Comparison of ENCODE assay signal across 8 cellular contexts in the genomic region with DNA sequence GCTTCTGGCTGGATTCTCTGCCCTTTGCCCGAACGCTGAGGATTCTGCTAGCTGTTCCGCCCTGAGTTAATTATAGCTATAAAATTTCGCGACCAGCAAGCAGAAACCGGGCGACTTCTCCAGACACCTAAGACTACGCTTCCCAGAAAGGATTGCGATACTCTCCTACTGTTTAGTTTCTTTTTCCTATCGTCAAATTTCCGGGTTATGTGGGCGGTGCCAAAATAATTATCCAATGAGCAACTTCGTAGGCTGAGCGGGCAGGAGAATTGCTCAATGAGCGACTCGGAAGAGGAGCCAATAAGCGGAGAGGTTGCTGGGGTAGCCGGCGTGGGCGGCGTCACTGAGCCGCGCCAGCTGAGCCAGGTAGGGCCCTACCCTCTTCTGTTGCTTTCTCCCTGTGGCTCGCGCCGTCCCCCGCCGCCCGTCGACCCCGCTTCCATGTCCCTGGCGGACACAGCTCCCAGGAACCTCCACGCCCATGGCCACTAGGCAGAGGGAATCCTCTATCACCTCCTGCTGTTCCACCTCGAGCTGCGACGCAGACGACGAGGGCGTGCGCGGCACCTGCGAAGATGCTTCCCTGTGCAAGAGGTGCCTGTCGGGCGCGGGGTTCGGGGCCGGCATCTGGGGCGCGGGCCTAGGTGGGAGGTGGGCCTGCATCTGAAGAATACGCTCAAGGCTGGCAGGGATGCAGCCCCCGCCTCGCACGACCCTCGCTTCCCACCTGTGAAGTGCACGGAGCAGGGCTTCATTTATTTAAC. TPM values are rescaled to one million over a fixed set of nuclear protein-coding genes. Genes with fewer than 3 reads are reported as not detected.
A peak's percentile ranks its signal among the peaks of the same experiment; 100 is the strongest.
DNase-seq lines count a peak whose midpoint lies in the region; ATAC-seq and TF ChIP-seq lines count a peak whose summit lies in the region.

A gene (plus strand): TSS at position 340 of the 764 bp plus-strand sequence. CDS start 142 bp downstream, at position 482.

- ATAC-seq in natural killer cell treated with Interleukin-12 subunit alpha and Interleukin-12 subunit beta and Interleukin-15 and Interleukin-18, amount 100 ng/mL, for 72 hours = peak; percentile 93
- peak; percentile 84 for ATAC-seq in stimulated activated naive CD8-positive, alpha-beta T cell treated with anti-CD3 and anti-CD28 coated beads, Interleukin-15, Interleukin-2, amounts not matched to agents 100 U/mL and 50 U/mL, for 24 hours

- H3K27me3 Mint-ChIP-seq in natural killer cell treated with Interleukin-12 subunit alpha and Interleukin-12 subunit beta and Interleukin-15 and Interleukin-18, amount 100 ng/mL, for 72 hours = no peaks in the 10 kb centered on the region

- peak within 1 kb of the TSS; percentile 87 for H3K4me3 ChIP-seq in H7 (ENCODE audit: insufficient read depth, low read depth, low read length)
- H3K4me3 ChIP-seq in fibroblast of pulmonary artery (replicated peaks; ENCODE audit: low read depth, low read length) = peak within 1 kb of the TSS; percentile 92

- 0 out of 2 replicates have a peak, but pooled peaks cover 1% of the 10 kb centered on the region for H3K36me3 ChIP-seq in H7 (replicated peaks; ENCODE audit: control insufficient read depth, insufficient read depth, low read length)

- H3K9me3 Mint-ChIP-seq in natural killer cell treated with Interleukin-12 subunit alpha and Interleukin-12 subunit beta and Interleukin-15 and Interleukin-18, amount 100 ng/mL, for 72 hours = no peaks in the 10 kb centered on the region

- H3K36me3 Mint-ChIP-seq in natural killer cell treated with Interleukin-12 subunit alpha and Interleukin-12 subunit beta and Interleukin-15 and Interleukin-18, amount 100 ng/mL, for 72 hours = peaks cover 6% of the 10 kb centered on the region

- DNase-seq in ELF-1 (ENCODE audit: low read depth, low spot score) = peak; percentile 98
- peak; percentile 97 for DNase-seq in H7
- peak; percentile 99 for DNase-seq in M059J (ENCODE audit: low read depth)
- peak; percentile 100 for DNase-seq in SHP77 (lab: John Stamatoyannopoulos, UW)
- DNase-seq in activated effector memory CD4-positive, alpha-beta T cell treated with Interleukin-2 at 50 U/mL for 16 hours = peak; percentile 83
- DNase-seq in fibroblast of pulmonary artery (ENCODE audit: low read depth) = peak; percentile 98
- DNase-seq in natural killer cell treated with Interleukin-12 subunit alpha and Interleukin-12 subunit beta and Interleukin-15 and Interleukin-18, amount 100 ng/mL, for 72 hours (ENCODE audit: low spot score) = peak; percentile 95
- DNase-seq in stimulated activated naive CD8-positive, alpha-beta T cell treated with anti-CD3 and anti-CD28 coated beads, Interleukin-15, Interleukin-2, amounts not matched to agents 100 U/mL and 50 U/mL, for 24 hours = peak; percentile 89

- no peak for TF ChIP-seq CTCF in fibroblast of pulmonary artery (IDR thresholded peaks at IDR 0.05; ENCODE audit: low read length, missing control alignments)

- H3K27ac Mint-ChIP-seq in natural killer cell treated with Interleukin-12 subunit alpha and Interleukin-12 subunit beta and Interleukin-15 and Interleukin-18, amount 100 ng/mL, for 72 hours = peak within 1 kb of the TSS; percentile 88 to 96

- peak within 1 kb of the TSS; percentile 87 for H3K4me3 Mint-ChIP-seq in natural killer cell treated with Interleukin-12 subunit alpha and Interleukin-12 subunit beta and Interleukin-15 and Interleukin-18, amount 100 ng/mL, for 72 hours

- H3K27me3 ChIP-seq in H7 (ENCODE audit: control insufficient read depth, insufficient read depth, low read length) = no peaks in the 10 kb centered on the region

- peaks cover 49 to 59% of the 10 kb centered on the region in 2 donors for H3K4me1 Mint-ChIP-seq in natural killer cell treated with Interleukin-12 subunit alpha and Interleukin-12 subunit beta and Interleukin-15 and Interleukin-18, amount 100 ng/mL, for 72 hours (ENCODE audit: low read depth in 2 of 2)

RNA-seq across cellular contexts. Expression of the gene that starts here (rescaled TPM):
- 32.5 and 37.6 TPM in 2 replicates for total RNA-seq in H7 (2014; rRNA removed; shearing (Covaris generic))
- 51.1 and 89.0 TPM in 2 replicates for total RNA-seq in M059J (2014; rRNA removed; shearing (Covaris generic))
- 10 to 100 TPM; 42.6 to 50.0 TPM for total RNA-seq in natural killer cell treated with Interleukin-12 subunit alpha and Interleukin-12 subunit beta and Interleukin-15 and Interleukin-18, amount 100 ng/mL, for 72 hours

Comparison
In these comparisons a context has a peak if more than half of its experiments do, and no peak if none do; other contexts are left out.
1. Peak in every context shown above with its lines: DNase-seq, ATAC-seq and H3K4me3 ChIP-seq.